In genomic region chr19:29680447-29680846, GRCh38 we compare ENCODE assay signal across 8 cellular contexts.
DNase-seq lines count a peak whose midpoint lies in the region; ATAC-seq and TF ChIP-seq lines count a peak whose summit lies in the region.

No MANE protein-coding gene starts in this region.

- ATAC-seq in HG03342 (IDR thresholded peaks at IDR 0.05; ENCODE audit: unreplicated experiment): peak; percentile 72

- peak; percentile 31 for TF ChIP-seq POLR2A in GM18526 (IDR thresholded peaks at IDR 0.05; ENCODE audit: extremely low read depth, insufficient read length)

- peak; percentile 62 to 73 for DNase-seq in activated CD4-positive, alpha-beta T cell treated with anti-CD3 and anti-CD28 coated beads for 24 hours (ENCODE audit: low read depth in 2 of 2)
- peak; percentile 67 for DNase-seq in effector CD4-positive, alpha-beta T cell
- peak; percentile 74 for DNase-seq in stimulated activated CD4-positive, alpha-beta T cell treated with anti-CD3 and anti-CD28 coated beads, Interleukin-4, amount 100 ng/mL, for 1 hour
- DNase-seq in NCI-H345 treated with DMSO at 0.1 percent for 48 hours (lab: John Stamatoyannopoulos, UW; ENCODE audit: unreplicated experiment): no peak
- DNase-seq in NCI-H2227 (lab: John Stamatoyannopoulos, UW; ENCODE audit: unreplicated experiment): no peak
- no peak for DNase-seq in NCI-H1417 (lab: John Stamatoyannopoulos, UW)

Comparison
In these comparisons a context has a peak if more than half of its experiments do, and no peak if none do; other contexts are left out.
1. DNase-seq: peak in activated CD4-positive, alpha-beta T cell treated with anti-CD3 and anti-CD28 coated beads for 24 hours (2 of 2), effector CD4-positive, alpha-beta T cell (single experiment) and stimulated activated CD4-positive, alpha-beta T cell treated with anti-CD3 and anti-CD28 coated beads, Interleukin-4, amount 100 ng/mL, for 1 hour (single experiment); none in NCI-H345 treated with DMSO at 0.1 percent for 48 hours (single experiment), NCI-H2227 (single experiment) and NCI-H1417 (0 of 3).